Comparison of ENCODE assay signal across 24 cellular contexts in genomic region chr3:46492890-46493547, GRCh38. TPM values are rescaled to one million over a fixed set of nuclear protein-coding genes. Genes with fewer than 3 reads are reported as not detected.
DNase-seq lines count a peak whose midpoint lies in the region; ATAC-seq and TF ChIP-seq lines count a peak whose summit lies in the region.
"Had no signal": no experiment of that assay in that cellular context is flagged by ENCODE, and none has a peak within 500 bp of the region (broad histone marks: within the 10 kb centered on the region; RNA-seq: fewer than 3 reads in every experiment).

No MANE protein-coding gene starts in this region.

- no peak overlapping the region for H3K27ac ChIP-seq in CD4-positive, CD25-positive, alpha-beta regulatory T cell (ENCODE audit: insufficient read depth, low read length, poor library complexity, severe bottlenecking)
- H3K27ac ChIP-seq in OCI-LY7 (ENCODE audit: low read depth, low read length, poor library complexity, severe bottlenecking), result peak overlapping the region; percentile 37
- H3K27ac ChIP-seq: HL-60, SJCRH30 had no signal

- DNase-seq in NCI-H2196 (lab: John Stamatoyannopoulos, UW; ENCODE audit: unreplicated experiment) (peak; percentile 6), NCI-H2196 treated with DMSO at 0.1 percent for 48 hours (lab: John Stamatoyannopoulos, UW; ENCODE audit: unreplicated experiment) (no peak), OCI-LY7 (ENCODE audit: low spot score) (peak; percentile 41), left lobe of liver (ENCODE audit: low spot score) (no peak), NK-92 (lab: John Stamatoyannopoulos, UW; ENCODE audit: unreplicated experiment) (no peak)
- no peak for DNase-seq in CD4-positive, CD25-positive, alpha-beta regulatory T cell
- DNase-seq in stimulated activated naive CD8-positive, alpha-beta T cell treated with anti-CD3 and anti-CD28 coated beads, Interleukin-15, Interleukin-2, amounts not matched to agents 100 U/mL and 50 U/mL, for 24 hours, result no peak
- DNase-seq: H7, HFFc6, Kasumi-1, MG63, NCI-H1092, NCI-H1436 treated with DMSO at 0.1 percent for 48 hours, NCI-H2227 treated with DMSO at 0.1 percent for 48 hours, NCI-H510A treated with DMSO at 0.1 percent for 48 hours, NCI-H774, SJCRH30 had no signal

- no peaks in the 10 kb centered on the region for H3K9me3 ChIP-seq in CD4-positive, CD25-positive, alpha-beta regulatory T cell (ENCODE audit: control insufficient read depth in 2 of 2, low read length in 2 of 2)
- no peaks in the 10 kb centered on the region; the same call in 1 of the 2 replicates for H3K9me3 ChIP-seq in OCI-LY7 (ENCODE audit: low read length)
- H3K9me3 ChIP-seq: MG63, SJCRH30 had no signal

- no peak for ATAC-seq in CD4-positive, CD25-positive, alpha-beta regulatory T cell (ENCODE audit: low read depth in 2 of 2)
- ATAC-seq in left lobe of liver, result peak; percentile 24
- no peak for ATAC-seq in GM21528 (IDR thresholded peaks at IDR 0.05; ENCODE audit: low FRiP score, unreplicated experiment)
- ATAC-seq in stimulated activated naive CD8-positive, alpha-beta T cell treated with anti-CD3 and anti-CD28 coated beads, Interleukin-15, Interleukin-2, amounts not matched to agents 100 U/mL and 50 U/mL, for 24 hours, result no peak
- ATAC-seq: Panc1 had no signal

- no peak overlapping the region for H3K4me3 ChIP-seq in CD4-positive, CD25-positive, alpha-beta regulatory T cell (ENCODE audit: low read depth, low read length)
- no peak overlapping the region for H3K4me3 ChIP-seq in OCI-LY7 (ENCODE audit: low read depth, low read length, poor library complexity, severe bottlenecking)
- H3K4me3 ChIP-seq: MG63, SJCRH30 had no signal

- CTCF ChIA-PET in OCI-LY7 (lab: Charles Lee; ENCODE audit: unreplicated experiment), result interaction anchor here (0.6 to 1.0 kb wide), 2 partner anchors 57 to 65 kb away, joined by 3 read pairs; no protein-coding TSS in a partner anchor

- no peaks in the 10 kb centered on the region for H3K9me3 Mint-ChIP-seq in CD4-positive, CD25-positive, alpha-beta regulatory T cell
- H3K9me3 Mint-ChIP-seq: HFFc6, IgD-negative memory B cell had no signal

- intact Hi-C loops in OCI-LY7 (cut with micrococcal nuclease; ENCODE audit: unreplicated experiment), result no loop called here

- no peaks in the 10 kb centered on the region for H3K36me3 ChIP-seq in CD4-positive, CD25-positive, alpha-beta regulatory T cell (ENCODE audit: control insufficient read depth, insufficient read depth, low read length)
- no peaks in the 10 kb centered on the region for H3K36me3 ChIP-seq in OCI-LY7 (ENCODE audit: insufficient read depth, low read length)
- H3K36me3 ChIP-seq: MG63, SJCRH30 had no signal

- no peak overlapping the region for H3K4me3 Mint-ChIP-seq in CD4-positive, CD25-positive, alpha-beta regulatory T cell
- H3K4me3 Mint-ChIP-seq: HFFc6, IgD-negative memory B cell had no signal

- no TSS peak for BruUV-seq in OCI-LY7 (replicated peaks; lab: Mats Ljungman, UMichigan)

- TF ChIP-seq CTCF in OCI-LY7 (conservative IDR thresholded peaks at IDR 0.05; ENCODE audit: low read length), result no peak

- H3K36me3 Mint-ChIP-seq in CD4-positive, CD25-positive, alpha-beta regulatory T cell, result no peaks in the 10 kb centered on the region
- H3K36me3 Mint-ChIP-seq: IgD-negative memory B cell had no signal

- H3K27ac Mint-ChIP-seq in CD4-positive, CD25-positive, alpha-beta regulatory T cell, result peak overlapping the region in 2 of 3 donors; percentile 20 to 60
- H3K27ac Mint-ChIP-seq: HFFc6, IgD-negative memory B cell had no signal

- H3K4me1 Mint-ChIP-seq in CD4-positive, CD25-positive, alpha-beta regulatory T cell, result peaks cover 6 to 21% (median 14%) of the 10 kb centered on the region in 4 donors

- no peaks in the 10 kb centered on the region for H3K27me3 Mint-ChIP-seq in CD4-positive, CD25-positive, alpha-beta regulatory T cell

- H3K9me2 ChIP-seq in OCI-LY7 (ENCODE audit: insufficient read depth, low read length), result no peaks in the 10 kb centered on the region

- H2AFZ ChIP-seq in OCI-LY7 (ENCODE audit: low read length), result peak overlapping the region; percentile 16; the same call in 1 of the 2 replicates

- peaks cover 13% of the 10 kb centered on the region for H3K4me1 ChIP-seq in CD4-positive, CD25-positive, alpha-beta regulatory T cell (ENCODE audit: control insufficient read depth, insufficient read depth, low read length, poor library complexity, severe bottlenecking)
- H3K4me1 ChIP-seq in OCI-LY7 (ENCODE audit: insufficient read depth, low read length, poor library complexity, severe bottlenecking), result peaks cover 69% of the 10 kb centered on the region
- H3K4me1 ChIP-seq: SJCRH30 had no signal

- no peaks in the 10 kb centered on the region for H3K79me2 ChIP-seq in OCI-LY7 (ENCODE audit: insufficient read depth, low read depth, low read length)

- no peaks in the 10 kb centered on the region for H3K27me3 ChIP-seq in CD4-positive, CD25-positive, alpha-beta regulatory T cell (ENCODE audit: control insufficient read depth, insufficient read depth, low read length)
- H3K27me3 ChIP-seq: MG63, SJCRH30 had no signal

- peak overlapping the region; percentile 41 for H3K4me2 ChIP-seq in OCI-LY7 (ENCODE audit: low read length)

- POLR2A ChIA-PET in OCI-LY7 (lab: Charles Lee), result interaction anchor here (0.8 to 2.3 kb wide), 7 partner anchors 19 to 69 kb away, joined by 3 to 21 read pairs (median 3); no protein-coding TSS in a partner anchor

- no peaks in the 10 kb centered on the region for H4K20me1 ChIP-seq in OCI-LY7 (ENCODE audit: insufficient read depth, low read length)

RNA-seq across cellular contexts. Expression of gene RTP3, which starts 4.8 kb away (rescaled TPM):
- not detected for total RNA-seq in CD4-positive, CD25-positive, alpha-beta regulatory T cell
- polyA plus RNA-seq in CD4-positive, CD25-positive, alpha-beta regulatory T cell, result not detected
- 1.3 and 1.4 TPM in 2 replicates for total RNA-seq in OCI-LY7 (2014; rRNA removed; shearing (Covaris generic))
- total RNA-seq in OCI-LY7 (2022), result 0.37 and 0.74 TPM in 2 replicates
- 28.6 TPM for total RNA-seq in left lobe of liver
- total RNA-seq: A172, HFFc6, HT1080, SJCRH30 had no signal
- polyA plus RNA-seq: BJ, IgD-negative memory B cell had no signal

RNA-seq across cellular contexts. Expression of gene LTF, which starts 28.3 kb away (rescaled TPM):
- not detected for total RNA-seq in CD4-positive, CD25-positive, alpha-beta regulatory T cell
- polyA plus RNA-seq in CD4-positive, CD25-positive, alpha-beta regulatory T cell, result not detected
- 3.7 TPM in 1 of 2 replicates, not detected in the other for total RNA-seq in OCI-LY7 (2014; rRNA removed; shearing (Covaris generic))
- not detected in 2 replicates for total RNA-seq in OCI-LY7 (2022)
- 1.7 TPM for total RNA-seq in left lobe of liver
- total RNA-seq: A172, H7, SJCRH30 had no signal
- polyA plus RNA-seq: BJ, IgD-negative memory B cell had no signal

Comparison
In these comparisons a context has a peak if more than half of its experiments do, and no peak if none do; other contexts are left out.
1. DNase-seq: peak in NCI-H2196 (single experiment) and OCI-LY7 (single experiment); none in NCI-H2196 treated with DMSO at 0.1 percent for 48 hours (single experiment), CD4-positive, CD25-positive, alpha-beta regulatory T cell (0 of 3), left lobe of liver (single experiment), NK-92 (single experiment) and stimulated activated naive CD8-positive, alpha-beta T cell treated with anti-CD3 and anti-CD28 coated beads, Interleukin-15, Interleukin-2, amounts not matched to agents 100 U/mL and 50 U/mL, for 24 hours (single experiment).
2. RNA of gene RTP3, which starts 4.8 kb away (total RNA-seq): 28.6 TPM in left lobe of liver (single experiment); 0.37 to 1.4 TPM in OCI-LY7 and not detected in CD4-positive, CD25-positive, alpha-beta regulatory T cell (single experiment); every median in the first group is over 10 times any median in the second.